9 cellular contexts compared by ENCODE assay signal in the genomic region with DNA sequence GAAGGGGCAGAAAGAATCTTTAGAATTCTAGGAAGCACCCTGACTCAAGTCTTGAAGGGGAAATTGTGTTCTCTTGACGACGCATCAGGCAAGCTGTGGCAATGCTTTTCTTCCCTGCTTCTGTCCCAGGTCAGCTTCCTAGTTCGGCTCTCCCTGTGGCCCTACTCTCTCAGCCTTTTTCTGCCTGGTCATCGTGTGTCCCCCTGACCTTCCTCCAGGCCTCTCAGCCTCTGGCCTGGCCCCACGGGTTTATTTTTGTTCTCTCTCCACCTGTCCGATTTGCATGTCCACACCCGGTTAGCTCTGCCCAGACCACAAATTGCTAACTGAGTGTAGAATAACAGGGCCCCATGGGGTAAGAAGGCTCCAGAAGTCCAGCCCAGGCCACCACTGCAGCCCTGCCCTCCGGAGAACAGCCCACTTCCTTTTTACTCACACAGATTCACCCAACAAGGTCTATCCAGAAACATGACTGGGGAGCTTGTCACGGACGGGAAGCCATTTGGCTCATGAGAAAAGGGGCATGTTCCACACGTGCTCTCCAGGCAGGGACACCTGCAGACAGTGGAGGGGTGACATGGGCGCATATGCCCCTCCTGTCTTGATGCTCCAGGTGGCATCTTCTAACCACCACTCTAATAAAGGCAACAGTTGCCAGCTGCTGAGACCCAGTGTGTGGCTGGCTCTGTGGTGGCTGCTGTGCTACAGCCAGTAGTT. TPM values are rescaled to one million over a fixed set of nuclear protein-coding genes. Genes with fewer than 3 reads are reported as not detected.
A peak's percentile ranks its signal among the peaks of the same experiment; 100 is the strongest.
DNase-seq lines count a peak whose midpoint lies in the region; ATAC-seq, FAIRE-seq and TF ChIP-seq lines count a peak whose summit lies in the region.
"Had no signal": no experiment of that assay in that cellular context is flagged by ENCODE, and none has a peak within 500 bp of the region (broad histone marks: within the 10 kb centered on the region; RNA-seq: fewer than 3 reads in every experiment).

No MANE protein-coding gene starts in this region.

- FAIRE-seq in GM19239 (lab: Jason Lieb, UNC): peak; percentile 98

- no peak for DNase-seq in CD8-positive, alpha-beta memory T cell
- peak; percentile 40 for DNase-seq in GM19239 (ENCODE audit: insufficient read length, low spot score)
- DNase-seq in activated B cell treated with CpG ODN at 0.5 μM for 24 hours: peak; percentile 31
- DNase-seq in HuH-7 (ENCODE audit: low spot score): no peak
- no peak for DNase-seq in Calu3
- DNase-seq in amygdala (lab: John Stamatoyannopoulos, UW): no peak
- no peak for DNase-seq in iPS-NIHi7 (ENCODE audit: extremely low spot score)

- POLR2A ChIA-PET in CD8-positive, alpha-beta memory T cell (lab: Charles Lee): no interaction called here
- POLR2A ChIA-PET in activated B cell treated with CpG ODN at 0.5 μM for 24 hours (lab: Charles Lee): interaction anchor here (1.9 kb wide), 1 partner anchor 10 kb away, joined by 7 read pairs; a partner anchor contains a TSS

- H3K4me3 ChIP-seq in CD8-positive, alpha-beta memory T cell (ENCODE audit: low read length): no peak overlapping the region

- CTCF ChIA-PET in CD8-positive, alpha-beta memory T cell (lab: Charles Lee): interaction anchor here (1.9 kb wide), 1 partner anchor 18 kb away, joined by 5 read pairs; no protein-coding TSS in a partner anchor
- CTCF ChIA-PET in activated B cell treated with CpG ODN at 0.5 μM for 24 hours (lab: Charles Lee): interaction anchor here (0.8 to 1.7 kb wide), 6 partner anchors 10 to 301 kb away, joined by 3 to 7 read pairs (median 4); a partner anchor contains a TSS
- CTCF ChIA-PET in Calu3 (lab: Charles Lee): interaction anchor here (1.0 to 1.3 kb wide), 3 partner anchors 9 to 190 kb away, joined by 3 to 4 read pairs (median 3); no protein-coding TSS in a partner anchor

- BruUV-seq in Calu3 (replicated peaks; lab: Mats Ljungman, UMichigan): no TSS peak

- TF ChIP-seq CTCF in activated B cell treated with CpG ODN at 0.5 μM for 24 hours (IDR thresholded peaks at IDR 0.05): no peak
- no peak for TF ChIP-seq CTCF in Calu3 (IDR thresholded peaks at IDR 0.05; ENCODE audit: unreplicated experiment)

- H3K27ac Mint-ChIP-seq in CD8-positive, alpha-beta memory T cell: no peak overlapping the region
- H3K27ac Mint-ChIP-seq in activated B cell treated with CpG ODN at 0.5 μM for 24 hours (peak overlapping the region; percentile 85), Calu3 (ENCODE audit: unreplicated experiment) (no peak overlapping the region)
- H3K27ac Mint-ChIP-seq: activated naive CD4-positive, alpha-beta T cell treated with anti-CD3 and anti-CD28 coated beads, Interleukin-2, amount 50 U/mL, for 24 hours had no signal

- H3K27me3 ChIP-seq in CD8-positive, alpha-beta memory T cell (ENCODE audit: insufficient read depth, low read length, poor library complexity, severe bottlenecking): no peaks in the 10 kb centered on the region

- no peaks in the 10 kb centered on the region for H3K4me1 ChIP-seq in CD8-positive, alpha-beta memory T cell (ENCODE audit: insufficient read depth, low read length)

- no peaks in the 10 kb centered on the region for H3K36me3 Mint-ChIP-seq in CD8-positive, alpha-beta memory T cell
- no peaks in the 10 kb centered on the region for H3K36me3 Mint-ChIP-seq in activated B cell treated with CpG ODN at 0.5 μM for 24 hours (ENCODE audit: low read depth)
- no peaks in the 10 kb centered on the region for H3K36me3 Mint-ChIP-seq in Calu3 (ENCODE audit: insufficient read depth, unreplicated experiment)
- H3K36me3 Mint-ChIP-seq: activated naive CD4-positive, alpha-beta T cell treated with anti-CD3 and anti-CD28 coated beads, Interleukin-2, amount 50 U/mL, for 24 hours had no signal

- H3K36me3 ChIP-seq in CD8-positive, alpha-beta memory T cell (ENCODE audit: insufficient read depth, low read length): no peaks in the 10 kb centered on the region

- intact Hi-C loops in activated B cell treated with CpG ODN at 0.5 μM for 24 hours (cut with micrococcal nuclease): loop anchor here (1.0 to 10.0 kb wide), 2 partner anchors 10 to 74 kb away; a partner anchor contains a TSS
- intact Hi-C loops in Calu3 (cut with micrococcal nuclease; ENCODE audit: unreplicated experiment): no loop called here

- no peak overlapping the region for H3K4me3 Mint-ChIP-seq in CD8-positive, alpha-beta memory T cell
- H3K4me3 Mint-ChIP-seq in activated B cell treated with CpG ODN at 0.5 μM for 24 hours (peak overlapping the region; percentile 70), Calu3 (ENCODE audit: low read depth, unreplicated experiment) (no peak overlapping the region)
- H3K4me3 Mint-ChIP-seq: activated naive CD4-positive, alpha-beta T cell treated with anti-CD3 and anti-CD28 coated beads, Interleukin-2, amount 50 U/mL, for 24 hours had no signal

- peaks cover 2 to 5% (median 4%) of the 10 kb centered on the region in 3 donors for H3K4me1 Mint-ChIP-seq in CD8-positive, alpha-beta memory T cell
- H3K4me1 Mint-ChIP-seq in activated B cell treated with CpG ODN at 0.5 μM for 24 hours (peaks cover 59% of the 10 kb centered on the region), Calu3 (ENCODE audit: low read depth, unreplicated experiment) (no peaks in the 10 kb centered on the region)

- no peaks in the 10 kb centered on the region for H3K9me3 ChIP-seq in CD8-positive, alpha-beta memory T cell (ENCODE audit: low read length)

- ATAC-seq in HG03108 (IDR thresholded peaks at IDR 0.05; ENCODE audit: unreplicated experiment): peak; percentile 67
- peak; percentile 69 for ATAC-seq in activated B cell treated with CpG ODN at 0.5 μM for 24 hours (ENCODE audit: low read depth)

- peak overlapping the region; percentile 2 for H3K27ac ChIP-seq in CD8-positive, alpha-beta memory T cell (ENCODE audit: low read depth, low read length)

- H3K27me3 Mint-ChIP-seq in CD8-positive, alpha-beta memory T cell: peaks cover 13 to 44% of the 10 kb centered on the region in 2 donors
- H3K27me3 Mint-ChIP-seq in activated B cell treated with CpG ODN at 0.5 μM for 24 hours: no peaks in the 10 kb centered on the region
- H3K27me3 Mint-ChIP-seq in Calu3 (ENCODE audit: unreplicated experiment): peaks cover 96% of the 10 kb centered on the region
- H3K27me3 Mint-ChIP-seq: activated naive CD4-positive, alpha-beta T cell treated with anti-CD3 and anti-CD28 coated beads, Interleukin-2, amount 50 U/mL, for 24 hours had no signal

- H3K9me3 Mint-ChIP-seq in CD8-positive, alpha-beta memory T cell: no peaks in the 10 kb centered on the region
- H3K9me3 Mint-ChIP-seq in activated B cell treated with CpG ODN at 0.5 μM for 24 hours (no peaks in the 10 kb centered on the region), Calu3 (ENCODE audit: low read depth, unreplicated experiment) (no peaks in the 10 kb centered on the region)
- H3K9me3 Mint-ChIP-seq: activated naive CD4-positive, alpha-beta T cell treated with anti-CD3 and anti-CD28 coated beads, Interleukin-2, amount 50 U/mL, for 24 hours had no signal

RNA-seq across cellular contexts. Expression of a gene that starts 9.8 kb away (rescaled TPM):
- total RNA-seq in CD8-positive, alpha-beta memory T cell: under 1 TPM; 0.18 to 0.22 TPM
- polyA plus RNA-seq in CD8-positive, alpha-beta memory T cell: not detected
- total RNA-seq in activated B cell treated with CpG ODN at 0.5 μM for 24 hours: 0.44 and 1.1 TPM in 2 replicates
- total RNA-seq in Calu3 (2022): 0.27 TPM in 1 of 2 replicates, not detected in the other

Comparison
In these comparisons a context has a peak if more than half of its experiments do, and no peak if none do; other contexts are left out.
1. DNase-seq: peak in GM19239 (single experiment) and activated B cell treated with CpG ODN at 0.5 μM for 24 hours (single experiment); none in CD8-positive, alpha-beta memory T cell (0 of 5), HuH-7 (single experiment), Calu3 (single experiment), amygdala (0 of 56) and iPS-NIHi7 (single experiment).